Comparison of ENCODE assay signal across 8 cellular contexts in genomic region chr3:15427981-15428380, GRCh38. TPM values are rescaled to one million over a fixed set of nuclear protein-coding genes. Genes with fewer than 3 reads are reported as not detected.
DNase-seq lines count a peak whose midpoint lies in the region; ATAC-seq and TF ChIP-seq lines count a peak whose summit lies in the region.

No MANE protein-coding gene starts in this region.

- H3K4me1 ChIP-seq in thyroid gland: peaks cover 17 to 21% of the 10 kb centered on the region in 2 donors

- ATAC-seq in GM19463 (IDR thresholded peaks at IDR 0.05; ENCODE audit: unreplicated experiment): no peak

- in situ Hi-C loops in astrocyte of the cerebellum (cut with HindIII; ENCODE audit: low sequenced_read_pairs): no loop called here

- peak overlapping the region; percentile 96 for H3K4me3 Mint-ChIP-seq in T-helper 1 cell treated with Interleukin-12 subunit alpha and Interleukin-12 subunit beta and Interleukin-4 antibody, amounts not matched to agents 30 μg/mL and 1 μg/mL, for 36 hours

- H3K4me3 ChIP-seq in astrocyte of the cerebellum (ENCODE audit: low read depth, low read length): peak overlapping the region; percentile 71
- peak overlapping the region; percentile 71 to 98 (median 82) for H3K4me3 ChIP-seq in thyroid gland (replicated peaks in 1 of 3)

- H3K9me3 Mint-ChIP-seq in T-helper 1 cell treated with Interleukin-12 subunit alpha and Interleukin-12 subunit beta and Interleukin-4 antibody, amounts not matched to agents 30 μg/mL and 1 μg/mL, for 36 hours: peaks cover 3% of the 10 kb centered on the region

- TF ChIP-seq CTCF in astrocyte of the cerebellum (IDR thresholded peaks at IDR 0.05; ENCODE audit: low read depth, low read length, missing control alignments): no peak
- no peak for TF ChIP-seq CTCF in thyroid gland (IDR thresholded peaks at IDR 0.05)

- peak overlapping the region in 1 of 3 donors; percentile 62 for H3K27ac ChIP-seq in thyroid gland

- DNase-seq in T-helper 1 cell (no peak), astrocyte of the cerebellum (ENCODE audit: low read depth) (no peak), left kidney (ENCODE audit: low read depth, low spot score) (peak; percentile 27), thyroid gland (no peak), amygdala (lab: John Stamatoyannopoulos, UW) (no peak)
- no peak for DNase-seq in stimulated activated CD4-positive, alpha-beta T cell treated with anti-CD3 and anti-CD28 coated beads, Interleukin-1b, Interleukin-23, amount 100 ng/mL, for 48 hours

- H3K36me3 ChIP-seq in thyroid gland: peaks cover 0 to 7% of the 10 kb centered on the region in 2 donors

- H3K4me1 Mint-ChIP-seq in T-helper 1 cell treated with Interleukin-12 subunit alpha and Interleukin-12 subunit beta and Interleukin-4 antibody, amounts not matched to agents 30 μg/mL and 1 μg/mL, for 36 hours (ENCODE audit: low read depth): peaks cover 43% of the 10 kb centered on the region

- TF ChIP-seq POLR2A in thyroid gland (IDR thresholded peaks at IDR 0.05): no peak

- intact Hi-C loops in thyroid gland (cut with DNase I): loop anchor here (5.0 kb wide), 1 partner anchor 129 kb away; no protein-coding TSS in a partner anchor

- peak overlapping the region; percentile 90 for H3K27ac Mint-ChIP-seq in T-helper 1 cell treated with Interleukin-12 subunit alpha and Interleukin-12 subunit beta and Interleukin-4 antibody, amounts not matched to agents 30 μg/mL and 1 μg/mL, for 36 hours

- 1 to 2% methylated on average over 11 of the region's 11 CpGs for WGBS in thyroid gland, 2 donors

- no peaks in the 10 kb centered on the region for H3K27me3 ChIP-seq in thyroid gland

- H3K9me3 ChIP-seq in thyroid gland: no peaks in the 10 kb centered on the region

- H3K36me3 Mint-ChIP-seq in T-helper 1 cell treated with Interleukin-12 subunit alpha and Interleukin-12 subunit beta and Interleukin-4 antibody, amounts not matched to agents 30 μg/mL and 1 μg/mL, for 36 hours (ENCODE audit: low read depth): peaks cover 25% of the 10 kb centered on the region

- no peaks in the 10 kb centered on the region for H3K27me3 Mint-ChIP-seq in T-helper 1 cell treated with Interleukin-12 subunit alpha and Interleukin-12 subunit beta and Interleukin-4 antibody, amounts not matched to agents 30 μg/mL and 1 μg/mL, for 36 hours (ENCODE audit: low read depth)

RNA-seq across cellular contexts. Expression of gene EAF1, which starts 0.6 kb away (rescaled TPM):
- 10 to 100 TPM; 15.2 to 24.7 (median 22.3) TPM for total RNA-seq in thyroid gland

RNA-seq across cellular contexts. Expression of gene METTL6, which starts 0.6 kb away (rescaled TPM):
- 10 to 100 TPM; 20.2 to 20.8 (median 20.5) TPM for total RNA-seq in thyroid gland
